11 cellular contexts compared by ENCODE assay signal in the genomic region with DNA sequence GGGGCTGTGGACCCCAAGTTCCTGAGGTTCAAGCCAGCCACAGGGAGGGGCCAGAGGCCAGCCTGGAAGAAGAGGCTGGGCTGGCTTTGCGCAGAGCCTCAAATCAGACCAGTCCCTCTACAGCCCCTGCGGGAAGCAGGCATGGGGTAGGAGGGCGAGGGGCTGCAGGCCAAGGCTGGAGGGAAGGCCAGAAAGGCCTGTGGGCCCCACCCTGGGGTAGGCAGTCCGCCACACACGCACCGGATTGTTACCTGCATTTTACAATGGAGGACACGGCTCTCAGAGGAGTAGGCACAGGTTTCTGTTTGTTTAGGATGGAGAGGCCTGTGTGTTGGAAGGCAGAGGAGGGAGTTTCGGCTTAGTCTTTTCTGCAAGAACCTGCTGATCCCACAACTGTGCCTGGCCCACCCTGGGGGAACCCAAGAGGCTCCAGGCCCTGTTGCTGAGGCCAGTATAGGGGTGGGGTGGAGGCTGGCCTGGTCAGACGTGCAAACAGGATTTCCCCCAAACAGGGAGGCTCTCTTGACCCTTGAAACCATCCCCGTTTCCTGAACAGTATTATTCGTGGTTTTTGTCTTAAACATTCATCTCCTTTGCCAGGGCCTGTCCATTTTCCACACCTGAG. TPM values are rescaled to one million over a fixed set of nuclear protein-coding genes. Genes with fewer than 3 reads are reported as not detected.
DNase-seq lines count a peak whose midpoint lies in the region; ATAC-seq and TF ChIP-seq lines count a peak whose summit lies in the region.
"Had no signal": no experiment of that assay in that cellular context is flagged by ENCODE, and none has a peak within 500 bp of the region (broad histone marks: within the 10 kb centered on the region; RNA-seq: fewer than 3 reads in every experiment).

No MANE protein-coding gene starts in this region.

- CTCF ChIA-PET in activated CD4-positive, alpha-beta memory T cell treated with anti-CD3 and anti-CD28 coated beads for 36 hours (lab: Charles Lee): no interaction called here

- H3K36me3 ChIP-seq in iPS DF 6.9 (ENCODE audit: control insufficient read depth, insufficient read depth, low read length) (no peaks in the 10 kb centered on the region; the same call in 1 of the 2 replicates), rectal smooth muscle tissue (ENCODE audit: control insufficient read depth, insufficient read depth, low read length) (peaks cover 2% of the 10 kb centered on the region)

- peak overlapping the region; percentile 43 for H3K9ac ChIP-seq in rectal smooth muscle tissue (ENCODE audit: low read length)

- DNase-seq in iPS DF 6.9 (ENCODE audit: low read depth, low spot score) (no peak), putamen (ENCODE audit: low spot score) (no peak), amygdala (lab: John Stamatoyannopoulos, UW) (no peak)
- no peak for DNase-seq in activated CD4-positive, alpha-beta memory T cell treated with anti-CD3 and anti-CD28 coated beads for 36 hours
- DNase-seq: mammary epithelial cell, NCI-H748 treated with DMSO at 0.1 percent for 48 hours had no signal

- peaks cover 5% of the 10 kb centered on the region for H3K4me1 Mint-ChIP-seq in activated CD4-positive, alpha-beta memory T cell treated with anti-CD3 and anti-CD28 coated beads for 36 hours (ENCODE audit: low read depth)

- H3K27ac ChIP-seq in C4-2B: peak overlapping the region; percentile 99
- H3K27ac ChIP-seq in angular gyrus (ENCODE audit: low read depth, low read length): peak overlapping the region; percentile 48
- no peak overlapping the region for H3K27ac ChIP-seq in iPS DF 6.9 (ENCODE audit: low read length)
- H3K27ac ChIP-seq in rectal smooth muscle tissue (ENCODE audit: low read depth, low read length): peak overlapping the region; percentile 50

- H3K27me3 ChIP-seq in iPS DF 6.9 (ENCODE audit: control insufficient read depth, insufficient read depth, low read length): no peaks in the 10 kb centered on the region
- no peaks in the 10 kb centered on the region for H3K27me3 ChIP-seq in rectal smooth muscle tissue (ENCODE audit: control insufficient read depth, insufficient read depth, low read length)

- no peaks in the 10 kb centered on the region for H3K9me3 ChIP-seq in iPS DF 6.9 (ENCODE audit: control insufficient read depth, insufficient read depth, low read length)

- H3K27me3 Mint-ChIP-seq in activated CD4-positive, alpha-beta memory T cell treated with anti-CD3 and anti-CD28 coated beads for 36 hours: peaks cover 15% of the 10 kb centered on the region

- H3K4me1 ChIP-seq in iPS DF 6.9 (ENCODE audit: control insufficient read depth, insufficient read depth, low read length) (peaks cover 10% of the 10 kb centered on the region), rectal smooth muscle tissue (ENCODE audit: control insufficient read depth, insufficient read depth, low read length) (peaks cover 2% of the 10 kb centered on the region)

- no CpG with 5 or more reads among the region's 11 CpGs for WGBS in iPS DF 6.9 (ENCODE audit: insufficient coverage, insufficient read length)

- ATAC-seq in HG02884 (IDR thresholded peaks at IDR 0.05; ENCODE audit: unreplicated experiment): no peak

- H3K36me3 Mint-ChIP-seq in activated CD4-positive, alpha-beta memory T cell treated with anti-CD3 and anti-CD28 coated beads for 36 hours: no peaks in the 10 kb centered on the region

- no peak overlapping the region for H3K4me3 Mint-ChIP-seq in activated CD4-positive, alpha-beta memory T cell treated with anti-CD3 and anti-CD28 coated beads for 36 hours
- H3K4me3 Mint-ChIP-seq: T-helper 2 cell treated with Interferon-gamma antibody and Interleukin-4, amounts not matched to agents 5 μg/mL and 100 μg/mL, for 36 hours had no signal

- TF ChIP-seq CTCF in C4-2B (conservative IDR thresholded peaks at IDR 0.05): no peak

- peak overlapping the region; percentile 48; the same call in 1 of the 2 replicates for H3K4me3 ChIP-seq in iPS DF 6.9 (ENCODE audit: low read length)
- H3K4me3 ChIP-seq in rectal smooth muscle tissue (ENCODE audit: low read length): peak overlapping the region; percentile 62

- H3K27ac Mint-ChIP-seq in activated CD4-positive, alpha-beta memory T cell treated with anti-CD3 and anti-CD28 coated beads for 36 hours: no peak overlapping the region
- H3K27ac Mint-ChIP-seq: T-helper 2 cell treated with Interferon-gamma antibody and Interleukin-4, amounts not matched to agents 5 μg/mL and 100 μg/mL, for 36 hours had no signal

- no peaks in the 10 kb centered on the region for H3K9me3 Mint-ChIP-seq in activated CD4-positive, alpha-beta memory T cell treated with anti-CD3 and anti-CD28 coated beads for 36 hours
- H3K9me3 Mint-ChIP-seq: T-helper 2 cell treated with Interferon-gamma antibody and Interleukin-4, amounts not matched to agents 5 μg/mL and 100 μg/mL, for 36 hours had no signal

- POLR2A ChIA-PET in activated CD4-positive, alpha-beta memory T cell treated with anti-CD3 and anti-CD28 coated beads for 36 hours (lab: Charles Lee): no interaction called here

- intact Hi-C loops in activated CD4-positive, alpha-beta memory T cell treated with anti-CD3 and anti-CD28 coated beads for 36 hours (cut with micrococcal nuclease): no loop called here

RNA-seq across cellular contexts. Expression of gene SLC49A3, which starts 0.7 kb away (rescaled TPM):
- under 1 TPM in 1 of 2 experiments, not detected in 1; 0.19 TPM for total RNA-seq in activated CD4-positive, alpha-beta memory T cell treated with anti-CD3 and anti-CD28 coated beads for 36 hours

RNA-seq across cellular contexts. Expression of gene MYL5, which starts 15.3 kb away (rescaled TPM):
- 10 to 100 TPM; 12.4 to 13.0 TPM for total RNA-seq in activated CD4-positive, alpha-beta memory T cell treated with anti-CD3 and anti-CD28 coated beads for 36 hours

RNA-seq across cellular contexts. Expression of gene ATP5ME, which starts 15.5 kb away (rescaled TPM):
- total RNA-seq in activated CD4-positive, alpha-beta memory T cell treated with anti-CD3 and anti-CD28 coated beads for 36 hours: 100 to 1,000 TPM; 245 to 254 TPM

RNA-seq across cellular contexts. Expression of gene PCGF3, which starts 16.0 kb away (rescaled TPM):
- total RNA-seq in activated CD4-positive, alpha-beta memory T cell treated with anti-CD3 and anti-CD28 coated beads for 36 hours: 10 to 100 TPM; 27.8 to 29.3 TPM
